4 cellular contexts compared by ENCODE assay signal in the genomic region with DNA sequence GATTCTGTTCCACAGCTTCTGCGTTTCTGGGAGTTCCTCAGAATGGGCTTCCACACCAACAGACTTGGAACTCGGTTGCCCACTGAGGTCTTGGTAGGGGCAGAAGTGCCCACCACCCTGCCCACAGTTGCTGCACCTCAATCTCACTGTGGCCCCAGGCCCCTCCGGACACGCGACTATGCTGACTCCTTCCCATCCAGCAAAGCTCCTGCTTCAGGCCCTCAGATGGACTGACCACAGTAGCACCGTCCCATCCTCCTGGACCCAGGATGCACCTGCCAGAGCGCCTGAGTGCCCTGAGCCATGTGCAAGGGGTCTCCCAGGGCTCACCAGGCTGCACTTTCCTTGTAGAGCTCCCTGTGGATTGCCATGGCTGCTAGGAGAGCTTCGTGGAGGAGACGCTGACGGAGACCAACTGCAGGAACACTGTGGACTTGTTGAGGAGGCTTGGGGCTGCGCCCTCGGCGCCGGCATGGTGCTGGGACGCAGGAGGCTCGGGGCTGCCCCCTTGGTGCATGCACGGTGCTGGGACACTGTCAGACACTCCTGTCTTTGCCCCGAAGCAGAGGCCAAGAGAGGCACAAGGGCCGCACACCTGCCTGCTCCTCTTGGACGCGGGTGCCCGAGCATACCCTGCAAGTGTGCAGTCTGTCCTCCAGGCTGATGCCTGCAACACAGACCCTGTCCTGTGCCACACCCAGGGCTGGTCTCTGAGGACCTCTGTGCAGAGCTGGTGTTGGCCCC.
DNase-seq lines count a peak whose midpoint lies in the region; ATAC-seq, FAIRE-seq and TF ChIP-seq lines count a peak whose summit lies in the region.
"Not testable (repeated sequence)": the region's sequence is repeated elsewhere in the genome, so short reads cannot be mapped to it uniquely, and the experiment has no call there.

No MANE protein-coding gene starts in this region.

- peak; percentile 96 for FAIRE-seq in urothelium cell line (lab: Jason Lieb, UNC)

- not testable (repeated sequence) for H3K4me3 Mint-ChIP-seq in activated CD4-positive, alpha-beta T cell treated with anti-CD3 and anti-CD28 coated beads, Interleukin-2, amount 10 ng/mL, durations not matched to agents 24 days and 14 days

- H3K27ac Mint-ChIP-seq in activated CD4-positive, alpha-beta T cell treated with anti-CD3 and anti-CD28 coated beads, Interleukin-2, amount 10 ng/mL, durations not matched to agents 24 days and 14 days = not testable (repeated sequence)

- not testable (repeated sequence) for H3K4me3 ChIP-seq in right atrium auricular region, mucosa of descending colon

- H3K9me3 Mint-ChIP-seq in activated CD4-positive, alpha-beta T cell treated with anti-CD3 and anti-CD28 coated beads, Interleukin-2, amount 10 ng/mL, durations not matched to agents 24 days and 14 days = not testable (repeated sequence)

- not testable (repeated sequence) for H3K27me3 ChIP-seq in right atrium auricular region

- H3K27ac ChIP-seq in right atrium auricular region = not testable (repeated sequence)

- not testable (repeated sequence) for TF ChIP-seq CTCF in right atrium auricular region (IDR thresholded peaks at IDR 0.05); mucosa of descending colon (IDR thresholded peaks at IDR 0.05)

- peak; percentile 23 for DNase-seq in activated CD4-positive, alpha-beta T cell treated with anti-CD3 and anti-CD28 coated beads, Interleukin-2, amount 10 ng/mL, durations not matched to agents 24 days and 14 days
- DNase-seq in right atrium auricular region (ENCODE audit: low spot score) = peak; percentile 55
- not testable (repeated sequence) for DNase-seq in mucosa of descending colon; urothelium cell line (ENCODE audit: low spot score)

- not testable (repeated sequence) for H3K27me3 Mint-ChIP-seq in activated CD4-positive, alpha-beta T cell treated with anti-CD3 and anti-CD28 coated beads, Interleukin-2, amount 10 ng/mL, durations not matched to agents 24 days and 14 days

- not testable (repeated sequence) for H3K9me3 ChIP-seq in right atrium auricular region, mucosa of descending colon

- not testable (repeated sequence) for H3K4me1 ChIP-seq in right atrium auricular region; mucosa of descending colon (ENCODE audit: low read depth)

- not testable (repeated sequence) for H3K4me1 Mint-ChIP-seq in activated CD4-positive, alpha-beta T cell treated with anti-CD3 and anti-CD28 coated beads, Interleukin-2, amount 10 ng/mL, durations not matched to agents 24 days and 14 days

- H3K36me3 ChIP-seq in right atrium auricular region; mucosa of descending colon (ENCODE audit: low read depth): not testable (repeated sequence)

- not testable (repeated sequence) for H3K36me3 Mint-ChIP-seq in activated CD4-positive, alpha-beta T cell treated with anti-CD3 and anti-CD28 coated beads, Interleukin-2, amount 10 ng/mL, durations not matched to agents 24 days and 14 days (ENCODE audit: low read depth)

- ATAC-seq in mucosa of descending colon = peak; percentile 5

- intact Hi-C loops in activated CD4-positive, alpha-beta T cell treated with anti-CD3 and anti-CD28 coated beads, Interleukin-2, amount 10 ng/mL, durations not matched to agents 24 days and 14 days (cut with micrococcal nuclease); mucosa of descending colon (cut with DNase I, micrococcal nuclease): not testable (repeated sequence)
